ENCODE assay signal across 22 cellular contexts in genomic region chr3:43613980-43614379, GRCh38. TPM values are rescaled to one million over a fixed set of nuclear protein-coding genes. Genes with fewer than 3 reads are reported as not detected.
DNase-seq lines count a peak whose midpoint lies in the region; ATAC-seq, FAIRE-seq and TF ChIP-seq lines count a peak whose summit lies in the region.
"Had no signal": no experiment of that assay in that cellular context is flagged by ENCODE, and none has a peak within 500 bp of the region (broad histone marks: within the 10 kb centered on the region; RNA-seq: fewer than 3 reads in every experiment).

No MANE protein-coding gene starts in this region.

- intact Hi-C loops in left cardiac atrium (cut with DNase I) = no loop called here
- intact Hi-C loops in body of pancreas (cut with DNase I) = loop anchor here (10.0 kb wide), 1 partner anchor 71 kb away; no protein-coding TSS in a partner anchor

- TF ChIP-seq CTCF in Peyer's patch (IDR thresholded peaks at IDR 0.05) = no peak
- TF ChIP-seq CTCF in body of pancreas (IDR thresholded peaks at IDR 0.05) = no peak

- H3K9me3 ChIP-seq in Peyer's patch (no peaks in the 10 kb centered on the region), duodenal mucosa (ENCODE audit: control insufficient read depth in 1 of 2, low read length in 2 of 2) (no peaks in the 10 kb centered on the region), mucosa of rectum (ENCODE audit: control insufficient read depth in 2 of 2, low read length in 2 of 2) (no peaks in the 10 kb centered on the region), body of pancreas (no peaks in the 10 kb centered on the region)
- H3K9me3 ChIP-seq: BLaER1 had no signal

- H3K9ac ChIP-seq in duodenal mucosa (ENCODE audit: low read depth in 1 of 2, low read length in 2 of 2) (no peak overlapping the region), mucosa of rectum (ENCODE audit: low read depth in 1 of 2, low read length in 2 of 2) (no peak overlapping the region)
- H3K9ac ChIP-seq: BLaER1 had no signal

- DNase-seq in Peyer's patch (no peak), left cardiac atrium (no peak), GM12891 (ENCODE audit: insufficient read length, low spot score) (no peak), body of pancreas (no peak)
- DNase-seq: CD4-positive, CD25-positive, alpha-beta regulatory T cell; CD8-positive, alpha-beta T cell; DMS 273 treated with DMSO at 0.1 percent for 48 hours; DMS79; EL; GDM1; H9 had no signal

- TF ChIP-seq POLR2A in Peyer's patch (IDR thresholded peaks at IDR 0.05) (no peak), GM12891 (IDR thresholded peaks at IDR 0.05; ENCODE audit: low read depth, low read length) (no peak), body of pancreas (IDR thresholded peaks at IDR 0.05) (no peak)

- H3K27ac ChIP-seq in Peyer's patch (peak overlapping the region in 3 of 4 donors; percentile 4 to 78 (median 51)), duodenal mucosa (ENCODE audit: low read depth, low read length) (peak overlapping the region; percentile 3), mucosa of rectum (ENCODE audit: low read depth in 2 of 2, low read length in 2 of 2) (peak overlapping the region; percentile 60), body of pancreas (no peak overlapping the region)
- H3K27ac ChIP-seq: 22Rv1, BLaER1, C4-2B had no signal

- H3K36me3 ChIP-seq in Peyer's patch (no peaks in the 10 kb centered on the region), duodenal mucosa (ENCODE audit: control insufficient read depth in 1 of 2, insufficient read depth in 2 of 2, low read length in 2 of 2) (no peaks in the 10 kb centered on the region), mucosa of rectum (ENCODE audit: control insufficient read depth in 2 of 2, insufficient read depth in 2 of 2, low read length in 2 of 2) (no peaks in the 10 kb centered on the region), body of pancreas (replicated peaks in 1 of 2; ENCODE audit: insufficient read depth in 1 of 2, low read depth in 2 of 2) (no peaks in the 10 kb centered on the region)
- H3K36me3 ChIP-seq: BLaER1 had no signal

- 87 to 91% methylated on average over 5 of the region's 5 CpGs for WGBS in body of pancreas, 2 donors

- H3K4me3 ChIP-seq in Peyer's patch = no peak overlapping the region
- H3K4me3 ChIP-seq in duodenal mucosa (ENCODE audit: low read depth in 1 of 2, low read length in 2 of 2) = peak overlapping the region; percentile 26 to 33
- H3K4me3 ChIP-seq in mucosa of rectum (ENCODE audit: low read length in 2 of 2) = no peak overlapping the region
- no peak overlapping the region for H3K4me3 ChIP-seq in body of pancreas
- H3K4me3 ChIP-seq: BLaER1, GM12878, GM23338 had no signal

- H3K4me1 ChIP-seq in Peyer's patch = peaks cover 0 to 25% (median 0%) of the 10 kb centered on the region in 4 donors
- peaks cover 35 to 43% of the 10 kb centered on the region in 2 donors for H3K4me1 ChIP-seq in duodenal mucosa (ENCODE audit: control insufficient read depth in 1 of 2, insufficient read depth in 2 of 2, low read length in 2 of 2)
- H3K4me1 ChIP-seq in mucosa of rectum (ENCODE audit: control insufficient read depth in 2 of 2, insufficient read depth in 2 of 2, low read length in 2 of 2) = peaks cover 8 to 21% of the 10 kb centered on the region in 2 donors
- no peaks in the 10 kb centered on the region for H3K4me1 ChIP-seq in body of pancreas

- no peak for ATAC-seq in left cardiac atrium
- ATAC-seq in body of pancreas = no peak
- ATAC-seq: CD8-positive, alpha-beta T cell; GM12878; GM23338; HCT116 had no signal

- FAIRE-seq in GM12891 (lab: Jason Lieb, UNC) = no peak
- FAIRE-seq: A204.1, D721Med, GM12878, GM18507 had no signal

- H3K27me3 ChIP-seq in Peyer's patch (no peaks in the 10 kb centered on the region), duodenal mucosa (ENCODE audit: control insufficient read depth in 1 of 2, insufficient read depth in 2 of 2, low read length in 2 of 2) (no peaks in the 10 kb centered on the region), mucosa of rectum (ENCODE audit: control insufficient read depth in 2 of 2, insufficient read depth in 2 of 2, low read length in 2 of 2) (no peaks in the 10 kb centered on the region), body of pancreas (no peaks in the 10 kb centered on the region)
- H3K27me3 ChIP-seq: BLaER1 had no signal

TF ChIP-seq in GM12891, 5 proteins besides CTCF, POLR2A, EP300 and RAD21:
- TF ChIP-seq TAF1 (IDR thresholded peaks at IDR 0.05; ENCODE audit: low read depth, low read length) (no peak), PAX5 (IDR thresholded peaks at IDR 0.05; ENCODE audit: insufficient read depth, low read length, severe bottlenecking) (no peak), SPI1 (IDR thresholded peaks at IDR 0.05; ENCODE audit: low read depth, low read length) (no peak), POU2F2 (IDR thresholded peaks at IDR 0.05; ENCODE audit: low read depth, low read length) (no peak), POLR2AphosphoS5 (IDR thresholded peaks at IDR 0.05; ENCODE audit: low read depth, low read length) (no peak)
TF ChIP-seq in GM12891: peak in this region for 0.

RNA-seq across cellular contexts. Expression of gene ANO10, which starts 7.8 kb away (rescaled TPM):
- total RNA-seq in Peyer's patch (100 to 1,000 TPM in 1 of 4 donors, 10 to 100 TPM in 3; 33.8 to 110 (median 70.0) TPM), left cardiac atrium (10 to 100 TPM; 16.7 to 18.1 TPM), body of pancreas (10 to 100 TPM; 14.3 to 16.2 TPM)
- polyA plus RNA-seq in GM12891 (2012; ENCODE audit: low read depth, missing spikeins) = 0.46 TPM

Comparison
In these comparisons a context has a peak if more than half of its experiments do, and no peak if none do; other contexts are left out.
1. H3K27ac ChIP-seq: peak in Peyer's patch (3 of 4), duodenal mucosa (single experiment) and mucosa of rectum (2 of 2); none in body of pancreas (0 of 4).
2. H3K4me3 ChIP-seq: peak in duodenal mucosa (2 of 2); none in Peyer's patch (0 of 4), mucosa of rectum (0 of 2) and body of pancreas (0 of 2).